In the genomic region with DNA sequence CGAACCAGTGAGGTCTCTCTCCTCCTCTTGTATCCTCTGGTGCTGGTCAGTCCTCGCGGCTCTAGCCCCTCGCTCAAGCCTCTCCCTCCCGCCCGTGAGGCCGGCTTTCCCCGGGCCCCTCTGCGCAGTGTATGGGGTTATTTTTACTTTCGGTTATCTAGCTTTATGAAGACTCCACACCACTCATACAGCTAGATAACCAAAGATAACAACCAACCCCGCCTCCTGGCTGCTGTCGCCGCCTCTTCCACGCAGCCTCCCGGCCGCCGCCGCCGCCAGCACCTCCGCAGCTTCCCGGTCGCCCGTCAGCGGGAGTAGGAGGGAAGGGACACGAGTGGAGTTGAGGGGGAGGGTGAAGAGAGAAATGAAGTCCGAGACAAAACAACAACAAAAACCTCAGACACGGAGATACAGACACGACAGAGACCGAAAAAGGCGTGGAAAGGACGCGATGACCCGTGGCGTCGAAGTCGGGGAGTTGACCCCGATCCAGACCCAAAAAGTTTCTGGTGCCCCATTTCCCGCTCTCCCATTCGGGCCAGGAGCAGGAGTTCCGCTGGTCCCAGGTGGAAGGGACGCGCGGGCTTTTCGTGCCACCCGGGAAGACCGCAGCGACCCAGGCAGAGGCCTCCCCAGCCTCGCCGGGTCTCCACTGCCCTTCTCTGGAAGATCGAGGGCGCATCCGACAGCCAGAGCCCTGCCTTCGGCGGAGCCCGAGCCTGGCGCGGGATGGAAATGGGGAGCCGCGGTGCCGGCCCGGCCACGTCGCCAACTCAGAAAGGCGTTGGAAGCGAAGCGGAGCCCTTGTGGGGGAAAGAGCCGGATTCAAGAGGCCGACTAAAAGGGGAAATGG, we compare ENCODE assay signal across 8 cellular contexts. TPM values are rescaled to one million over a fixed set of nuclear protein-coding genes. Genes with fewer than 3 reads are reported as not detected.
DNase-seq lines count a peak whose midpoint lies in the region; ATAC-seq and TF ChIP-seq lines count a peak whose summit lies in the region.

No MANE protein-coding gene starts in this region.

- intact Hi-C loops in CD14-positive monocyte (cut with micrococcal nuclease): loop anchor here in 1 of 2 donors (5.0 kb wide), 1 partner anchor 742 kb away; no protein-coding TSS in a partner anchor

- H3K27me3 Mint-ChIP-seq in CD14-positive monocyte (ENCODE audit: low read depth in 3 of 3): peaks cover 91 to 98% (median 96%) of the 10 kb centered on the region in 3 donors
- H3K27me3 Mint-ChIP-seq in stimulated activated naive CD8-positive, alpha-beta T cell treated with anti-CD3 and anti-CD28 coated beads, Interleukin-15, amount 100 ng/mL, for 72 hours: peaks cover 97% of the 10 kb centered on the region

- DNase-seq in CD14-positive monocyte (ENCODE audit: low spot score) (peak; percentile 61), iPS-NIHi11 (ENCODE audit: low spot score) (peak; percentile 41), cerebellum (ENCODE audit: low spot score) (no peak)
- peak; percentile 59 for DNase-seq in activated T-cell treated with anti-CD3 and anti-CD28 coated beads, Interleukin-2, amount 50 U/mL, for 1 hour
- DNase-seq in stimulated activated naive CD8-positive, alpha-beta T cell treated with anti-CD3 and anti-CD28 coated beads, Interleukin-15, amount 100 ng/mL, for 72 hours: peak; percentile 29 to 40

- H3K36me3 Mint-ChIP-seq in CD14-positive monocyte: peaks cover 5 to 10% of the 10 kb centered on the region in 2 donors

- H3K9me3 Mint-ChIP-seq in CD14-positive monocyte: peaks cover 0 to 35% (median 12%) of the 10 kb centered on the region in 7 donors
- no peaks in the 10 kb centered on the region for H3K9me3 Mint-ChIP-seq in stimulated activated naive CD8-positive, alpha-beta T cell treated with anti-CD3 and anti-CD28 coated beads, Interleukin-15, amount 100 ng/mL, for 72 hours

- H3K27ac Mint-ChIP-seq in CD14-positive monocyte: peak overlapping the region in 5 of 7 donors; percentile 26 to 72 (median 54)
- peak overlapping the region in 1 of 2 donors; percentile 62 for H3K27ac Mint-ChIP-seq in stimulated activated naive CD8-positive, alpha-beta T cell treated with anti-CD3 and anti-CD28 coated beads, Interleukin-15, amount 100 ng/mL, for 72 hours

- H3K4me3 Mint-ChIP-seq in CD14-positive monocyte: peak overlapping the region; percentile 79 to 95
- peak overlapping the region; percentile 90 to 95 for H3K4me3 Mint-ChIP-seq in stimulated activated naive CD8-positive, alpha-beta T cell treated with anti-CD3 and anti-CD28 coated beads, Interleukin-15, amount 100 ng/mL, for 72 hours

- no peak for TF ChIP-seq CTCF in CD14-positive monocyte (IDR thresholded peaks at IDR 0.05)

- peaks cover 27% of the 10 kb centered on the region for H3K4me1 Mint-ChIP-seq in CD14-positive monocyte
- H3K4me1 Mint-ChIP-seq in stimulated activated naive CD8-positive, alpha-beta T cell treated with anti-CD3 and anti-CD28 coated beads, Interleukin-15, amount 100 ng/mL, for 72 hours: peaks cover 33% of the 10 kb centered on the region

- peak; percentile 36 for ATAC-seq in HG02623 (IDR thresholded peaks at IDR 0.05; ENCODE audit: unreplicated experiment)
- ATAC-seq in stimulated activated naive CD8-positive, alpha-beta T cell treated with anti-CD3 and anti-CD28 coated beads, Interleukin-15, amount 100 ng/mL, for 72 hours: peak; percentile 70
- ATAC-seq in HG02870 (IDR thresholded peaks at IDR 0.05; ENCODE audit: unreplicated experiment): no peak
- ATAC-seq in GM19395 (IDR thresholded peaks at IDR 0.05; ENCODE audit: unreplicated experiment): no peak

RNA-seq across cellular contexts. Expression of a gene that starts 51.4 kb away (rescaled TPM):
- not detected for polyA plus RNA-seq in CD14-positive monocyte
- 0.73 TPM for total RNA-seq in cerebellum

Comparison
In these comparisons a context has a peak if more than half of its experiments do, and no peak if none do; other contexts are left out.
1. ATAC-seq: peak in HG02623 (single experiment) and stimulated activated naive CD8-positive, alpha-beta T cell treated with anti-CD3 and anti-CD28 coated beads, Interleukin-15, amount 100 ng/mL, for 72 hours (single experiment); none in HG02870 (single experiment) and GM19395 (single experiment).